In the genomic region with DNA sequence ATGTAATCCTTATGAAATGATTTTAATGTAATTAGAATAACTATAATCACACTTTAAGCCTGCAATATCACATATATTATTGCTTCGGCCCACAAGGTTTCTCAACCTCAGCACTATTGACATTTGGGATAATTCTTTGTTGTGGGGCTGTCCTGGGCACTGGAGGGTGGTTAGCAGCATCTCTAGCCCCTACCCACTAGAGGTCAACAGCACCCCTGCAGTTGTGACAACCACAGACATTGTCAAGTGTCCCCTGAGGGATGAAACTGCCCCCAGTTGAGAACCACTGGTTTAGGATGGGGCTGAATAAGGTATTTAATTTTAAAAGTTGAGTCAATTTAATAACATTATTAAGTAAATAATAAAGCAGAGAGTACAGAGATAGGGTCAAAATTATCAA, we compare ENCODE assay signal across 16 cellular contexts. TPM values are rescaled to one million over a fixed set of nuclear protein-coding genes. Genes with fewer than 3 reads are reported as not detected.
DNase-seq lines count a peak whose midpoint lies in the region; ATAC-seq, FAIRE-seq and TF ChIP-seq lines count a peak whose summit lies in the region.
"Had no signal": no experiment of that assay in that cellular context is flagged by ENCODE, and none has a peak within 500 bp of the region (broad histone marks: within the 10 kb centered on the region; RNA-seq: fewer than 3 reads in every experiment).

No MANE protein-coding gene starts in this region.

- in situ Hi-C loops in K562 (cut with MboI), result no loop called here

- no peak overlapping the region for H3K4me2 ChIP-seq in K562 (ENCODE audit: insufficient read depth, low read length)
- H3K4me2 ChIP-seq: BLaER1 treated with 17β-estradiol and CSF1 and Interleukin-3, amounts not matched to agents 10 nM and 100 nM had no signal

- no peaks in the 10 kb centered on the region for H3K79me2 ChIP-seq in K562 (ENCODE audit: control insufficient read depth, insufficient read depth, low read length)

- intact Hi-C loops in activated CD8-positive, alpha-beta T cell treated with anti-CD3 and anti-CD28 coated beads for 36 hours (cut with micrococcal nuclease), result loop anchor here (10.0 kb wide), 1 partner anchor 93 kb away; no protein-coding TSS in a partner anchor
- intact Hi-C loops in K562 (cut with micrococcal nuclease), result no loop called here

- H3K36me3 ChIP-seq in K562 (ENCODE audit: control insufficient read depth, insufficient read depth, low read length), result no peaks in the 10 kb centered on the region
- H3K36me3 ChIP-seq in tibial nerve, result no peaks in the 10 kb centered on the region
- H3K36me3 ChIP-seq: BLaER1 treated with 17β-estradiol and CSF1 and Interleukin-3, amounts not matched to agents 10 nM and 100 nM; HAP-1 had no signal

- DNase-seq in activated CD8-positive, alpha-beta T cell treated with anti-CD3 and anti-CD28 coated beads, Interleukin-2, amount 10 ng/mL, durations not matched to agents 7 days and 5 days, result no peak
- no peak for DNase-seq in activated CD8-positive, alpha-beta T cell treated with anti-CD3 and anti-CD28 coated beads for 36 hours
- DNase-seq in LNCaP clone FGC (ENCODE audit: low read depth), result no peak
- DNase-seq in K562 (ENCODE audit: extremely low read depth in 1 of 4, low spot score in 3 of 4), result no peak
- DNase-seq in tibial nerve (ENCODE audit: low spot score in 2 of 2), result no peak
- no peak for DNase-seq in GF-D8 (lab: John Stamatoyannopoulos, UW)
- no peak for DNase-seq in islet precursor cell
- DNase-seq: 8988T; Calu3; CD8-positive, alpha-beta T cell; DMS79 treated with DMSO at 0.1 percent for 48 hours; IMR-90 had no signal

- no peak for TF ChIP-seq CTCF in activated CD8-positive, alpha-beta T cell treated with anti-CD3 and anti-CD28 coated beads for 36 hours (IDR thresholded peaks at IDR 0.05)
- TF ChIP-seq CTCF in LNCaP clone FGC (IDR thresholded peaks at IDR 0.05; ENCODE audit: control insufficient read depth, extremely low read depth, insufficient read depth) (peak; percentile 31; the same call in 1 of the 2 replicates), K562 (IDR thresholded peaks at IDR 0.05 in 2 of 3, conservative IDR thresholded peaks at IDR 0.05 in 1 of 3; ENCODE audit: insufficient read depth in 2 of 3, low read depth in 1 of 3, low read length in 3 of 3) (peak in 2 of 3 experiments; percentile 12; a peak in 1 of 6 replicates), tibial nerve (IDR thresholded peaks at IDR 0.05) (no peak)

- no peak overlapping the region for H3K9ac ChIP-seq in K562 (ENCODE audit: insufficient read depth in 1 of 2, low read depth in 2 of 2, low read length in 2 of 2)
- H3K9ac ChIP-seq: BLaER1 treated with 17β-estradiol and CSF1 and Interleukin-3, amounts not matched to agents 10 nM and 100 nM had no signal

- H3K4me1 ChIP-seq in K562 (replicated peaks in 1 of 2; ENCODE audit: control insufficient read depth in 2 of 2, insufficient read depth in 2 of 2, low read length in 2 of 2), result peaks cover 21 to 43% of the 10 kb centered on the region in 2 experiments; a peak in 4 of 5 replicates
- peaks cover 0 to 12% (median 0%) of the 10 kb centered on the region in 4 donors for H3K4me1 ChIP-seq in tibial nerve
- H3K4me1 ChIP-seq: HAP-1 had no signal

- no peak for ATAC-seq in activated CD8-positive, alpha-beta T cell treated with anti-CD3 and anti-CD28 coated beads, Interleukin-2, amount 10 ng/mL, durations not matched to agents 7 days and 5 days
- ATAC-seq in activated CD8-positive, alpha-beta T cell treated with anti-CD3 and anti-CD28 coated beads for 36 hours, result no peak
- no peak for ATAC-seq in K562
- ATAC-seq: CD8-positive, alpha-beta T cell; GM12878 had no signal

- TF ChIP-seq EP300 in K562 (IDR thresholded peaks at IDR 0.05; ENCODE audit: low read length) (no peak), tibial nerve (IDR thresholded peaks at IDR 0.05) (no peak)

- no peak for TF ChIP-seq POLR2A in K562 (conservative IDR thresholded peaks at IDR 0.05)
- TF ChIP-seq POLR2A in tibial nerve (IDR thresholded peaks at IDR 0.05), result no peak

- H3K27ac Mint-ChIP-seq in activated CD8-positive, alpha-beta T cell treated with anti-CD3 and anti-CD28 coated beads, Interleukin-2, amount 10 ng/mL, durations not matched to agents 7 days and 5 days, result peak overlapping the region; percentile 23
- no peak overlapping the region for H3K27ac Mint-ChIP-seq in activated CD8-positive, alpha-beta T cell treated with anti-CD3 and anti-CD28 coated beads for 36 hours
- H3K27ac Mint-ChIP-seq: CD8-positive, alpha-beta T cell had no signal

- H3K27me3 ChIP-seq in K562 (ENCODE audit: control insufficient read depth in 2 of 2, insufficient read depth in 2 of 2, low read length in 2 of 2) (no peaks in the 10 kb centered on the region), tibial nerve (no peaks in the 10 kb centered on the region)
- H3K27me3 ChIP-seq: BLaER1 treated with 17β-estradiol and CSF1 and Interleukin-3, amounts not matched to agents 10 nM and 100 nM had no signal

- no peaks in the 10 kb centered on the region for H3K9me3 Mint-ChIP-seq in activated CD8-positive, alpha-beta T cell treated with anti-CD3 and anti-CD28 coated beads, Interleukin-2, amount 10 ng/mL, durations not matched to agents 7 days and 5 days (ENCODE audit: insufficient read depth)
- peaks cover 2% of the 10 kb centered on the region for H3K9me3 Mint-ChIP-seq in activated CD8-positive, alpha-beta T cell treated with anti-CD3 and anti-CD28 coated beads for 36 hours
- H3K9me3 Mint-ChIP-seq: CD8-positive, alpha-beta T cell had no signal

- H3K9me1 ChIP-seq in K562 (ENCODE audit: control insufficient read depth, insufficient read depth, low read length), result no peaks in the 10 kb centered on the region

- CTCF ChIA-PET in activated CD8-positive, alpha-beta T cell treated with anti-CD3 and anti-CD28 coated beads, Interleukin-2, amount 10 ng/mL, durations not matched to agents 7 days and 5 days (lab: Charles Lee), result no interaction called here
- CTCF ChIA-PET in activated CD8-positive, alpha-beta T cell treated with anti-CD3 and anti-CD28 coated beads for 36 hours (lab: Charles Lee), result no interaction called here
- CTCF ChIA-PET in K562 (lab: Yijun Ruan, JAX; ENCODE audit: low intra/inter-chr PET ratio), result no interaction called here

- H2AFZ ChIP-seq in K562 (ENCODE audit: low read depth, low read length), result no peak overlapping the region

- H3K4me3 ChIP-seq in LNCaP clone FGC (ENCODE audit: low read depth, low read length) (no peak overlapping the region), K562 (no peak overlapping the region), tibial nerve (no peak overlapping the region)
- H3K4me3 ChIP-seq: BLaER1 treated with 17β-estradiol and CSF1 and Interleukin-3, amounts not matched to agents 10 nM and 100 nM; GM12878; HAP-1 had no signal

- 100% methylated on average over 1 of the region's 1 CpG for WGBS in K562 (ENCODE audit: insufficient coverage, low coverage, missing lambda C conversion rate)
- WGBS in tibial nerve, 2 donors, result 97 to 100% methylated on average over 1 of the region's 1 CpG

- POLR2A ChIA-PET in activated CD8-positive, alpha-beta T cell treated with anti-CD3 and anti-CD28 coated beads, Interleukin-2, amount 10 ng/mL, durations not matched to agents 7 days and 5 days (lab: Charles Lee), result no interaction called here
- POLR2A ChIA-PET in activated CD8-positive, alpha-beta T cell treated with anti-CD3 and anti-CD28 coated beads for 36 hours (lab: Charles Lee), result no interaction called here
- POLR2A ChIA-PET in K562 (lab: Yijun Ruan, JAX), result interaction anchor here (0.7 to 1.0 kb wide), 2 partner anchors 10 to 71 kb away, joined by 3 read pairs; no protein-coding TSS in a partner anchor

- H3K27ac ChIP-seq in K562 (ENCODE audit: extremely low read depth, low read depth, low read length), result no peak overlapping the region
- H3K27ac ChIP-seq in tibial nerve, result no peak overlapping the region
- H3K27ac ChIP-seq: BLaER1 treated with 17β-estradiol and CSF1 and Interleukin-3, amounts not matched to agents 10 nM and 100 nM; HL-60 had no signal

- H3K4me3 Mint-ChIP-seq in activated CD8-positive, alpha-beta T cell treated with anti-CD3 and anti-CD28 coated beads, Interleukin-2, amount 10 ng/mL, durations not matched to agents 7 days and 5 days, result no peak overlapping the region
- H3K4me3 Mint-ChIP-seq in activated CD8-positive, alpha-beta T cell treated with anti-CD3 and anti-CD28 coated beads for 36 hours, result no peak overlapping the region
- H3K4me3 Mint-ChIP-seq: CD8-positive, alpha-beta T cell had no signal

- no peaks in the 10 kb centered on the region for H3K4me1 Mint-ChIP-seq in activated CD8-positive, alpha-beta T cell treated with anti-CD3 and anti-CD28 coated beads, Interleukin-2, amount 10 ng/mL, durations not matched to agents 7 days and 5 days (ENCODE audit: low read depth)
- peaks cover 7% of the 10 kb centered on the region for H3K4me1 Mint-ChIP-seq in activated CD8-positive, alpha-beta T cell treated with anti-CD3 and anti-CD28 coated beads for 36 hours (ENCODE audit: low read depth)

- TF ChIP-seq RAD21 in K562 (CRISPR knock-in tag; conservative IDR thresholded peaks at IDR 0.05 in 1 of 2, IDR thresholded peaks at IDR 0.05 in 1 of 2), result 0 out of 4 replicates have a peak, but pooled peaks of 1 of the 2 experiments have one; percentile 11

- no peak for FAIRE-seq in K562 (lab: Jason Lieb, UNC)
- FAIRE-seq: GM12878 had no signal

- no peaks in the 10 kb centered on the region for H3K9me3 ChIP-seq in K562 (replicated peaks; ENCODE audit: control insufficient read depth, insufficient read depth, low read depth, low read length)
- no peaks in the 10 kb centered on the region for H3K9me3 ChIP-seq in tibial nerve
- H3K9me3 ChIP-seq: BLaER1 treated with 17β-estradiol and CSF1 and Interleukin-3, amounts not matched to agents 10 nM and 100 nM; HAP-1 had no signal

- no peaks in the 10 kb centered on the region for H3K36me3 Mint-ChIP-seq in activated CD8-positive, alpha-beta T cell treated with anti-CD3 and anti-CD28 coated beads, Interleukin-2, amount 10 ng/mL, durations not matched to agents 7 days and 5 days (ENCODE audit: low read depth)
- H3K36me3 Mint-ChIP-seq in activated CD8-positive, alpha-beta T cell treated with anti-CD3 and anti-CD28 coated beads for 36 hours (ENCODE audit: low read depth), result peaks cover 2% of the 10 kb centered on the region
- H3K36me3 Mint-ChIP-seq: CD8-positive, alpha-beta T cell had no signal

- H4K20me1 ChIP-seq in K562 (replicated peaks; ENCODE audit: control insufficient read depth, insufficient read depth, low read length), result no peaks in the 10 kb centered on the region
- H4K20me1 ChIP-seq: BLaER1 treated with 17β-estradiol and CSF1 and Interleukin-3, amounts not matched to agents 10 nM and 100 nM had no signal

- H3K27me3 Mint-ChIP-seq in activated CD8-positive, alpha-beta T cell treated with anti-CD3 and anti-CD28 coated beads, Interleukin-2, amount 10 ng/mL, durations not matched to agents 7 days and 5 days (ENCODE audit: low read depth), result peaks cover 10% of the 10 kb centered on the region
- H3K27me3 Mint-ChIP-seq in activated CD8-positive, alpha-beta T cell treated with anti-CD3 and anti-CD28 coated beads for 36 hours, result no peaks in the 10 kb centered on the region

- no TSS peak for BruUV-seq in K562 (replicated peaks; lab: Mats Ljungman, UMichigan)

RNA-seq across cellular contexts. Expression of a gene that starts 6.4 kb away (rescaled TPM):
- total RNA-seq in activated CD8-positive, alpha-beta T cell treated with anti-CD3 and anti-CD28 coated beads, Interleukin-2, amount 10 ng/mL, durations not matched to agents 7 days and 5 days, result 10 to 100 TPM; 71.3 to 71.9 TPM
- total RNA-seq in activated CD8-positive, alpha-beta T cell treated with anti-CD3 and anti-CD28 coated beads for 36 hours, result 10 to 100 TPM; 36.8 to 38.9 TPM
- 132 and 172 TPM in 2 replicates for total RNA-seq in K562 (2011; cell fraction: chromatin; rRNA removed; ENCODE audit: low replicate concordance)
- total RNA-seq in K562 (2011; cell fraction: nucleolus; rRNA removed), result 83.2 and 102 TPM in 2 replicates
- 106 and 122 TPM in 2 replicates for total RNA-seq in K562 (2011; cell fraction: nucleoplasm; rRNA removed)
- 33.0 and 57.6 TPM in 2 replicates for total RNA-seq in K562 (2014; rRNA removed)
- 41.4 and 47.5 TPM in 2 replicates for total RNA-seq in K562 (2014; rRNA removed; fragmentation: Illumina TruSeq; extraction: Trizol)
- 48.9 and 49.2 TPM in 2 replicates for total RNA-seq in K562 (2015; rRNA removed; fragmentation: Illumina TruSeq; extraction: Trizol)
- total RNA-seq in K562 (2021), result 80.9 and 99.8 TPM in 2 replicates
- polyA plus RNA-seq in K562 (2011; rRNA removed), result 54.0 and 74.7 TPM in 2 replicates
- 51.7 and 55.3 TPM in 2 replicates for polyA plus RNA-seq in K562 (2011; cell fraction: cytosol; rRNA removed)
- polyA plus RNA-seq in K562 (2011; cell fraction: nucleus; rRNA removed), result 45.7 and 51.1 TPM in 2 replicates
- 31.8 and 34.6 TPM in 2 replicates for polyA plus RNA-seq in K562 (2012)
- 76.3 and 78.6 TPM in 2 replicates for polyA plus RNA-seq in K562 (2014; fragmentation: Illumina TruSeq; extraction: Trizol)
- 10 to 100 TPM; 16.9 to 18.1 TPM for polyA plus RNA-seq in K562 (2014; fragmentation: Nextera tagmentation; extraction: Ambion mirVana)
- 30.4 and 34.5 TPM in 2 replicates for polyA plus RNA-seq in K562 (2014; rRNA removed)
- polyA minus RNA-seq in K562 (2011; rRNA and poly(A)+ RNA removed), result 150 and 180 TPM in 2 replicates
- polyA minus RNA-seq in K562 (2011; cell fraction: cytosol; rRNA and poly(A)+ RNA removed), result 54.4 and 55.4 TPM in 2 replicates
- polyA minus RNA-seq in K562 (2011; cell fraction: nucleus; rRNA and poly(A)+ RNA removed), result 26.9 and 57.4 TPM in 2 replicates
- 10 to 100 TPM; 29.7 to 48.1 (median 35.9) TPM for total RNA-seq in tibial nerve

Comparison
In these comparisons a context has a peak if more than half of its experiments do, and no peak if none do; other contexts are left out.
1. CTCF ChIP-seq: peak in LNCaP clone FGC (single experiment) and K562 (2 of 3); none in activated CD8-positive, alpha-beta T cell treated with anti-CD3 and anti-CD28 coated beads for 36 hours (single experiment) and tibial nerve (0 of 5).